ENCODE assay signal across 6 cellular contexts in genomic region chr11:65096926-65097325, GRCh38. TPM values are rescaled to one million over a fixed set of nuclear protein-coding genes. Genes with fewer than 3 reads are reported as not detected.
DNase-seq lines count a peak whose midpoint lies in the region; ATAC-seq and TF ChIP-seq lines count a peak whose summit lies in the region.

No MANE protein-coding gene starts in this region.

- H3K9me3 Mint-ChIP-seq in T-helper 1 cell treated with Interleukin-12 subunit alpha and Interleukin-12 subunit beta and Interleukin-4 antibody, amounts not matched to agents 30 μg/mL and 1 μg/mL, for 36 hours = no peaks in the 10 kb centered on the region
- peaks cover 11% of the 10 kb centered on the region for H3K9me3 Mint-ChIP-seq in glutamatergic neuron (ENCODE audit: unreplicated experiment)

- TF ChIP-seq CTCF in glutamatergic neuron (IDR thresholded peaks at IDR 0.05; ENCODE audit: partially characterized antibody, unreplicated experiment) (no peak), thoracic aorta (IDR thresholded peaks at IDR 0.05) (no peak), GM10266 (IDR thresholded peaks at IDR 0.05; ENCODE audit: control insufficient read depth, insufficient read depth, low read depth, missing control alignments) (no peak)

- peak overlapping the region; percentile 92 for H3K4me3 Mint-ChIP-seq in T-helper 1 cell treated with Interleukin-12 subunit alpha and Interleukin-12 subunit beta and Interleukin-4 antibody, amounts not matched to agents 30 μg/mL and 1 μg/mL, for 36 hours
- peak overlapping the region; percentile 92 for H3K4me3 Mint-ChIP-seq in glutamatergic neuron (ENCODE audit: unreplicated experiment)

- no peaks in the 10 kb centered on the region for H3K27me3 ChIP-seq in thoracic aorta (replicated peaks; ENCODE audit: insufficient read depth)

- no peaks in the 10 kb centered on the region for H3K9me3 ChIP-seq in thoracic aorta

- no peak overlapping the region for H3K27ac Mint-ChIP-seq in T-helper 1 cell treated with Interleukin-12 subunit alpha and Interleukin-12 subunit beta and Interleukin-4 antibody, amounts not matched to agents 30 μg/mL and 1 μg/mL, for 36 hours
- no peak overlapping the region for H3K27ac Mint-ChIP-seq in glutamatergic neuron (ENCODE audit: unreplicated experiment)

- H3K36me3 ChIP-seq in thoracic aorta = no peaks in the 10 kb centered on the region

- DNase-seq in T-helper 1 cell (no peak), glutamatergic neuron (no peak), thoracic aorta (ENCODE audit: low spot score) (no peak), GM10266 (ENCODE audit: extremely low spot score) (no peak), activated gamma-delta T cell (lab: John Stamatoyannopoulos, UW) (no peak)

- peaks cover 4% of the 10 kb centered on the region for H3K36me3 Mint-ChIP-seq in T-helper 1 cell treated with Interleukin-12 subunit alpha and Interleukin-12 subunit beta and Interleukin-4 antibody, amounts not matched to agents 30 μg/mL and 1 μg/mL, for 36 hours (ENCODE audit: low read depth)
- H3K36me3 Mint-ChIP-seq in glutamatergic neuron (ENCODE audit: unreplicated experiment) = no peaks in the 10 kb centered on the region

- peaks cover 9 to 21% of the 10 kb centered on the region in 2 donors for H3K4me1 ChIP-seq in thoracic aorta (ENCODE audit: control insufficient read depth in 1 of 2, low read depth in 2 of 2)

- H3K27me3 Mint-ChIP-seq in T-helper 1 cell treated with Interleukin-12 subunit alpha and Interleukin-12 subunit beta and Interleukin-4 antibody, amounts not matched to agents 30 μg/mL and 1 μg/mL, for 36 hours (ENCODE audit: low read depth) = no peaks in the 10 kb centered on the region
- peaks cover 6% of the 10 kb centered on the region for H3K27me3 Mint-ChIP-seq in glutamatergic neuron (ENCODE audit: unreplicated experiment)

- no peak for ATAC-seq in thoracic aorta (ENCODE audit: insufficient number of reproducible peaks, low FRiP score, low read depth)

- peaks cover 6% of the 10 kb centered on the region for H3K4me1 Mint-ChIP-seq in T-helper 1 cell treated with Interleukin-12 subunit alpha and Interleukin-12 subunit beta and Interleukin-4 antibody, amounts not matched to agents 30 μg/mL and 1 μg/mL, for 36 hours (ENCODE audit: low read depth)
- peaks cover 4% of the 10 kb centered on the region for H3K4me1 Mint-ChIP-seq in glutamatergic neuron (ENCODE audit: low read depth, unreplicated experiment)

- peak overlapping the region; percentile 81 to 93 for H3K27ac ChIP-seq in thoracic aorta

- H3K4me3 ChIP-seq in thoracic aorta = peak overlapping the region; percentile 97

RNA-seq across cellular contexts. Expression of gene VPS51, which starts 0.9 kb away (rescaled TPM):
- total RNA-seq in glutamatergic neuron (ENCODE audit: unreplicated experiment) (105 TPM), thoracic aorta (100 to 1,000 TPM; 333 to 498 TPM)

RNA-seq across cellular contexts. Expression of gene ZFPL1, which starts 12.9 kb away (rescaled TPM):
- total RNA-seq in glutamatergic neuron (ENCODE audit: unreplicated experiment) (33.9 TPM), thoracic aorta (10 to 100 TPM; 36.0 to 51.2 TPM)

RNA-seq across cellular contexts. Expression of gene CDCA5, which starts 13.1 kb away (rescaled TPM):
- 7.7 TPM for total RNA-seq in glutamatergic neuron (ENCODE audit: unreplicated experiment)
- total RNA-seq in thoracic aorta = 1 to 10 TPM in 1 of 2 donors, under 1 TPM in 1; 0.54 to 5.3 TPM

RNA-seq across cellular contexts. Expression of gene TM7SF2, which starts 14.7 kb away (rescaled TPM):
- total RNA-seq in glutamatergic neuron (ENCODE audit: unreplicated experiment) (241 TPM), thoracic aorta (10 to 100 TPM in 1 of 2 donors, 1 to 10 TPM in 1; 2.5 to 49.0 TPM)

RNA-seq across cellular contexts. Expression of gene ZNHIT2, which starts 20.6 kb away (rescaled TPM):
- total RNA-seq in glutamatergic neuron (ENCODE audit: unreplicated experiment) (4.1 TPM), thoracic aorta (10 to 100 TPM; 10.0 to 13.8 TPM)
